Comparison of ENCODE assay signal across 9 cellular contexts in genomic region chr5:150510460-150511263, GRCh38. TPM values are rescaled to one million over a fixed set of nuclear protein-coding genes. Genes with fewer than 3 reads are reported as not detected.
DNase-seq lines count a peak whose midpoint lies in the region; ATAC-seq and TF ChIP-seq lines count a peak whose summit lies in the region.
"Had no signal": no experiment of that assay in that cellular context is flagged by ENCODE, and none has a peak within 500 bp of the region (broad histone marks: within the 10 kb centered on the region; RNA-seq: fewer than 3 reads in every experiment).

No MANE protein-coding gene starts in this region.

- H3K27me3 Mint-ChIP-seq in brain, result peaks cover 3% of the 10 kb centered on the region
- H3K27me3 Mint-ChIP-seq: activated CD8-positive, alpha-beta T cell treated with anti-CD3 and anti-CD28 coated beads for 36 hours had no signal

- H3K4me3 ChIP-seq in HEK293 (ENCODE audit: low read depth, low read length) (no peak overlapping the region), skin epidermis (no peak overlapping the region)

- H3K4me1 Mint-ChIP-seq in brain, result peaks cover 98% of the 10 kb centered on the region

- POLR2A ChIA-PET in HEK293 (lab: Yijun Ruan, JAX), result interaction anchor here (1.4 kb wide), 1 partner anchor 61 kb away, joined by 4 read pairs; no protein-coding TSS in a partner anchor

- intact Hi-C loops in left colon (cut with DNase I, micrococcal nuclease), result no loop called here

- no peaks in the 10 kb centered on the region for H3K36me3 ChIP-seq in HEK293 (ENCODE audit: control insufficient read depth in 2 of 2, insufficient read depth in 1 of 2, low read length in 2 of 2)

- H3K27ac Mint-ChIP-seq in brain, result peak overlapping the region; percentile 64 to 95 (median 90)
- H3K27ac Mint-ChIP-seq: activated CD8-positive, alpha-beta T cell treated with anti-CD3 and anti-CD28 coated beads for 36 hours had no signal

- peaks cover 28% of the 10 kb centered on the region for H3K4me1 ChIP-seq in HEK293 (ENCODE audit: control insufficient read depth, insufficient read depth, low read length)

- no peak overlapping the region for H3K27ac ChIP-seq in HEK293 (ENCODE audit: extremely low read depth, low read depth, low read length)
- peak overlapping the region in 19 of 21 experiments; percentile 16 to 91 (median 74) for H3K27ac ChIP-seq in skin epidermis

- DNase-seq in left colon (peak; percentile 79 to 82), NK-92 (lab: John Stamatoyannopoulos, UW; ENCODE audit: unreplicated experiment) (no peak)
- DNase-seq in stimulated activated naive CD8-positive, alpha-beta T cell treated with anti-CD3 and anti-CD28 coated beads, Interleukin-15, Interleukin-2, amounts not matched to agents 100 U/mL and 50 U/mL, for 24 hours, result no peak
- DNase-seq: activated CD8-positive, alpha-beta T cell treated with anti-CD3 and anti-CD28 coated beads for 36 hours had no signal

- ATAC-seq in left colon, result peak; percentile 47
- ATAC-seq in GM18517 (IDR thresholded peaks at IDR 0.05; ENCODE audit: unreplicated experiment), result no peak
- no peak for ATAC-seq in stimulated activated naive CD8-positive, alpha-beta T cell treated with anti-CD3 and anti-CD28 coated beads, Interleukin-15, Interleukin-2, amounts not matched to agents 100 U/mL and 50 U/mL, for 24 hours
- no peak for ATAC-seq in HG02610 (IDR thresholded peaks at IDR 0.05; ENCODE audit: unreplicated experiment)
- ATAC-seq: activated CD8-positive, alpha-beta T cell treated with anti-CD3 and anti-CD28 coated beads for 36 hours had no signal

- CTCF ChIA-PET in HEK293 (lab: Yijun Ruan, JAX), result interaction anchor here (0.6 to 2.8 kb wide), 6 partner anchors 12 to 130 kb away, joined by 3 to 7 read pairs (median 4); partner anchors contain the start of gene SYNPO

- no peaks in the 10 kb centered on the region for H3K36me3 Mint-ChIP-seq in brain

- H3K4me3 Mint-ChIP-seq in brain, result peak overlapping the region in 3 of 5 experiments; percentile 4 to 68 (median 41)
- H3K4me3 Mint-ChIP-seq: activated CD8-positive, alpha-beta T cell treated with anti-CD3 and anti-CD28 coated beads for 36 hours had no signal

- no peaks in the 10 kb centered on the region for H3K9me3 Mint-ChIP-seq in brain
- H3K9me3 Mint-ChIP-seq: activated CD8-positive, alpha-beta T cell treated with anti-CD3 and anti-CD28 coated beads for 36 hours had no signal

- TF ChIP-seq CTCF in HEK293 (tag by site-specific recombination; IDR thresholded peaks at IDR 0.05), result no peak
- TF ChIP-seq CTCF in brain (conservative IDR thresholded peaks at IDR 0.05), result no peak

- no peaks in the 10 kb centered on the region for H3K9me3 ChIP-seq in HEK293 (ENCODE audit: control insufficient read depth, insufficient read depth, low read depth, low read length)

TF ChIP-seq in HEK293, 187 proteins besides CTCF, POLR2A, EP300 and RAD21:
- TF ChIP-seq BCL11A (tag by site-specific recombination; IDR thresholded peaks at IDR 0.05; ENCODE audit: low read depth), result no peak
- TF ChIP-seq ZBTB17 (tag by site-specific recombination; IDR thresholded peaks at IDR 0.05), result peak; percentile 47
- TF ChIP-seq BCL6B (tag by site-specific recombination; IDR thresholded peaks at IDR 0.05), result no peak
TF ChIP-seq in HEK293: peak in this region for 1.

RNA-seq across cellular contexts. Expression of gene NDST1, which starts 2.7 kb away (rescaled TPM):
- 40.0 TPM for polyA plus RNA-seq in brain (ENCODE audit: insufficient read depth, low read depth, low replicate concordance)
- 10 to 100 TPM; 63.5 to 73.9 TPM for total RNA-seq in left colon

Comparison
In these comparisons a context has a peak if more than half of its experiments do, and no peak if none do; other contexts are left out.
1. DNase-seq: peak in left colon (2 of 2); none in stimulated activated naive CD8-positive, alpha-beta T cell treated with anti-CD3 and anti-CD28 coated beads, Interleukin-15, Interleukin-2, amounts not matched to agents 100 U/mL and 50 U/mL, for 24 hours (single experiment) and NK-92 (single experiment).